17 cellular contexts compared by ENCODE assay signal in the genomic region with DNA sequence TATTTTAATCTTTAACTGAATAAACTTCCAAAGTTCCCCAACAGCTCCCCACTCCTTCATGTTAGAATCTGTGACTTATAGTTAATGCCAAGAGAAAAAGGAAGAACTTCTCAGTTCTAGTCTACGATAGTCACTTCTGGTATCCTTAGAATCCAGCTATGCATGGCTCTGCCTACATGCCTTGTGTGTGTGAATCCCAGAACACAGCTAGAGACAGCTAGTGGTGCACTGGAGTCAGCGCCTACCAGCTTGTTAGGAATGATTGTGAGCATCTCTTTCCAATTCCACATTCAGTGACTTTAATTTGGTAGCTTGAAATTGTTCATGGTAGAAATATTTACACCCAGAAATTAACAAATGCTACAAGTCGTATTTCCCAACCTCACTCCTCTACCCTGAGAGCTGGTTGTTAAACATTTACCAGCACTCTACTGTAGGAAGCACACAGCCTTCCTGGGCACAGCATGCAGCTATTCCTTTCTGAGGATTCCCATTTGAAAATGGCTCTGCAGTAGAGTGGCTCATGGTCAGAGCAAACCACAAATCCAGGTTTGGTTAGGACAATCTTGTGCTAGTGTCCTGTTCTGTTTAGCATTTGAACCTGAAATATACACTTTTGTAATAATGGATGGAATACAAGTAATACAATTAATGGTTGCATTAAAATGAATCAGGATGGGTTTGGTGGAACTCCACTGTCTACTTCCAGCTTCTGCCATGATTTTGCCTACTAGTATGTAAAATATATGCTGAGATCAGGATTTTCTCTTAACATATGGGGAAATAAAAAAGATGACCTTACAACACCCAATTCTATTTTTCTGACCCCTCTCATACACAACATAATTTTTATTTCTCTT.
DNase-seq lines count a peak whose midpoint lies in the region; ATAC-seq and TF ChIP-seq lines count a peak whose summit lies in the region.
"Had no signal": no experiment of that assay in that cellular context is flagged by ENCODE, and none has a peak within 500 bp of the region (broad histone marks: within the 10 kb centered on the region; RNA-seq: fewer than 3 reads in every experiment).

No MANE protein-coding gene starts in this region.

- H3K9me3 Mint-ChIP-seq in chondrocyte (ENCODE audit: low read depth), result no peaks in the 10 kb centered on the region
- H3K9me3 Mint-ChIP-seq: CD14-positive monocyte, neural progenitor cell had no signal

- peak; percentile 8 for ATAC-seq in GM19395 (IDR thresholded peaks at IDR 0.05; ENCODE audit: unreplicated experiment)
- peak; percentile 16 for ATAC-seq in HG03064 (IDR thresholded peaks at IDR 0.05; ENCODE audit: low read depth, unreplicated experiment)
- no peak for ATAC-seq in HG03565 (IDR thresholded peaks at IDR 0.05; ENCODE audit: unreplicated experiment)
- no peak for ATAC-seq in GM18861 (IDR thresholded peaks at IDR 0.05; ENCODE audit: unreplicated experiment)

- H3K36me3 Mint-ChIP-seq in chondrocyte (ENCODE audit: low read depth), result no peaks in the 10 kb centered on the region
- H3K36me3 Mint-ChIP-seq: CD14-positive monocyte, neural progenitor cell had no signal

- peaks cover 18 to 23% of the 10 kb centered on the region in 2 experiments for H3K4me1 ChIP-seq in neutrophil (ENCODE audit: control insufficient read depth in 1 of 2, insufficient read depth in 1 of 2, low read depth in 1 of 2, low read length in 1 of 2)
- H3K4me1 ChIP-seq in HAP-1, result peaks cover 18% of the 10 kb centered on the region
- H3K4me1 ChIP-seq: neural progenitor cell, prostate gland, tibial nerve had no signal

- in situ Hi-C loops in HAP-1 (cut with MboI; ENCODE audit: low sequenced_read_pairs), result loop anchor here (25.0 kb wide), 1 partner anchor 220 kb away; no protein-coding TSS in a partner anchor

- H3K27ac Mint-ChIP-seq in chondrocyte (ENCODE audit: unreplicated experiment), result no peak overlapping the region
- H3K27ac Mint-ChIP-seq: neural progenitor cell had no signal

- DNase-seq in epithelial cell of proximal tubule (ENCODE audit: low read depth) (peak; percentile 48), HAP-1 (ENCODE audit: low spot score in 2 of 2) (no peak), chondrocyte (ENCODE audit: low spot score) (no peak)
- DNase-seq: NCI-H524 treated with DMSO at 0.1 percent for 48 hours had no signal

- H3K4me3 Mint-ChIP-seq in chondrocyte (ENCODE audit: unreplicated experiment), result no peak overlapping the region
- H3K4me3 Mint-ChIP-seq: CD14-positive monocyte, neural progenitor cell had no signal

- H3K4me1 Mint-ChIP-seq in chondrocyte (ENCODE audit: low read depth), result peaks cover 4% of the 10 kb centered on the region

- no peaks in the 10 kb centered on the region for H3K27me3 Mint-ChIP-seq in chondrocyte (ENCODE audit: low read depth)

- H3K36me3 ChIP-seq in neutrophil, result no peaks in the 10 kb centered on the region
- H3K36me3 ChIP-seq in HAP-1 (replicated peaks), result no peaks in the 10 kb centered on the region
- H3K36me3 ChIP-seq: adrenal gland, neural progenitor cell, prostate gland, tibial nerve had no signal

- H3K27ac ChIP-seq in neutrophil, result peak overlapping the region; percentile 25
- H3K27ac ChIP-seq: adrenal gland, coronary artery, neural progenitor cell, prostate gland, SK-N-MC, tibial nerve, VCaP had no signal

- no peaks in the 10 kb centered on the region for H3K9me3 ChIP-seq in neutrophil
- no peaks in the 10 kb centered on the region for H3K9me3 ChIP-seq in HAP-1
- H3K9me3 ChIP-seq: adrenal gland, prostate gland, tibial nerve had no signal

- H3K4me3 ChIP-seq in epithelial cell of proximal tubule (ENCODE audit: low read depth, low read length) (no peak overlapping the region), neutrophil (ENCODE audit: low read depth in 1 of 2, low read length in 1 of 2) (no peak overlapping the region), HAP-1 (no peak overlapping the region)
- H3K4me3 ChIP-seq: adrenal gland, coronary artery, neural progenitor cell, prostate gland, SK-N-MC, tibial nerve had no signal

- TF ChIP-seq CTCF in epithelial cell of proximal tubule (conservative IDR thresholded peaks at IDR 0.05; ENCODE audit: low read depth, low read length) (no peak), neutrophil (IDR thresholded peaks at IDR 0.05) (no peak), chondrocyte (IDR thresholded peaks at IDR 0.05) (no peak)

- H3K27me3 ChIP-seq in neutrophil (no peaks in the 10 kb centered on the region), HAP-1 (ENCODE audit: low read depth) (no peaks in the 10 kb centered on the region)
- H3K27me3 ChIP-seq: adrenal gland, neural progenitor cell, tibial nerve had no signal

Comparison
In these comparisons a context has a peak if more than half of its experiments do, and no peak if none do; other contexts are left out.
1. ATAC-seq: peak in GM19395 (single experiment) and HG03064 (single experiment); none in HG03565 (single experiment) and GM18861 (single experiment).